ENCODE assay signal across 16 cellular contexts in the genomic region with DNA sequence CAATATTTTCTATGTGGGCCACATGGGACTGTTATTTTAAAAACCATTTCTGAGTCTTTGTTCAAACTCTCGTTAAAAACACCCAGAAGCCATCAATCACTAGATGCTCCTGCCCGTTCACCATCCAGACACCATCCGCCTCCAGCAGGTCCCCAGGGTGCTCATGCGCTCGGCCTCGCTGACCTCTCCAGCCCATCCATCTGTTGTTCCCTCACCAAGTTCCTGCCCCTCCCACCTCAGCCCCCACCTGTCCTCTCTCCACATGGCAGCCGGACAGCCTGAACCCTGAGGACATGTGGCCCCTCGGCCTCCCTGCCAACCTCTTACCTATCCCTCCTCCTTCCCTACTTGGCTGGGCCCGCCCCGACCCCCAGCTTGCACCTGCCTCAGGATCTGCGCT.
"Had no signal": no experiment of that assay in that cellular context is flagged by ENCODE, and none has a peak within 500 bp of the region (broad histone marks: within the 10 kb centered on the region; RNA-seq: fewer than 3 reads in every experiment).

No MANE protein-coding gene starts in this region.

- ATAC-seq: activated CD4-positive, CD25-positive, alpha-beta regulatory T cell treated with anti-CD3 and anti-CD28 coated beads, Interleukin-2, amount 50 U/mL, for 24 hours; natural killer cell treated with Interleukin-12 subunit alpha and Interleukin-12 subunit beta and Interleukin-15 and Interleukin-18, amount 100 ng/mL, for 72 hours had no signal

- H3K4me3 Mint-ChIP-seq: dendritic cell treated with granulocyte-macrophage colony-stimulating factor and Interleukin-4, amounts not matched to agents 40 ng/mL and 50 ng/mL, for 4 days; mesothelial cell of epicardium; natural killer cell treated with Interleukin-12 subunit alpha and Interleukin-12 subunit beta and Interleukin-15 and Interleukin-18, amount 100 ng/mL, for 72 hours; stimulated activated naive CD8-positive, alpha-beta T cell treated with anti-CD3 and anti-CD28 coated beads, Interleukin-15, Interleukin-2, amounts not matched to agents 100 ng/mL and 50 ng/mL, for 24 hours had no signal

- H3K4me1 Mint-ChIP-seq: mesothelial cell of epicardium had no signal

- H3K9me3 ChIP-seq: esophagus muscularis mucosa, suprapubic skin, vagina had no signal

- H3K27me3 Mint-ChIP-seq: dendritic cell treated with granulocyte-macrophage colony-stimulating factor and Interleukin-4, amounts not matched to agents 40 ng/mL and 50 ng/mL, for 4 days; natural killer cell treated with Interleukin-12 subunit alpha and Interleukin-12 subunit beta and Interleukin-15 and Interleukin-18, amount 100 ng/mL, for 72 hours; stimulated activated naive CD8-positive, alpha-beta T cell treated with anti-CD3 and anti-CD28 coated beads, Interleukin-15, Interleukin-2, amounts not matched to agents 100 ng/mL and 50 ng/mL, for 24 hours had no signal

- H3K27ac ChIP-seq: esophagus muscularis mucosa, suprapubic skin, vagina had no signal

- H3K4me3 ChIP-seq: esophagus muscularis mucosa, lung, suprapubic skin, vagina had no signal

- H3K27me3 ChIP-seq: esophagus muscularis mucosa, suprapubic skin, vagina had no signal

- DNase-seq: aorta; effector CD8-positive, alpha-beta T cell; occipital lobe; posterior cingulate gyrus; stimulated activated CD4-positive, alpha-beta T cell treated with anti-CD3 and anti-CD28 coated beads, Interleukin-2, amount 100 ng/mL, for 24 hours; trophoblast cell had no signal

- H3K4me1 ChIP-seq: suprapubic skin, vagina had no signal

- H3K27ac Mint-ChIP-seq: dendritic cell treated with granulocyte-macrophage colony-stimulating factor and Interleukin-4, amounts not matched to agents 40 ng/mL and 50 ng/mL, for 4 days; mesothelial cell of epicardium; natural killer cell treated with Interleukin-12 subunit alpha and Interleukin-12 subunit beta and Interleukin-15 and Interleukin-18, amount 100 ng/mL, for 72 hours; stimulated activated naive CD8-positive, alpha-beta T cell treated with anti-CD3 and anti-CD28 coated beads, Interleukin-15, Interleukin-2, amounts not matched to agents 100 ng/mL and 50 ng/mL, for 24 hours had no signal

- FAIRE-seq: endothelial cell of umbilical vein had no signal

- H3K9me3 Mint-ChIP-seq: dendritic cell treated with granulocyte-macrophage colony-stimulating factor and Interleukin-4, amounts not matched to agents 40 ng/mL and 50 ng/mL, for 4 days; mesothelial cell of epicardium; natural killer cell treated with Interleukin-12 subunit alpha and Interleukin-12 subunit beta and Interleukin-15 and Interleukin-18, amount 100 ng/mL, for 72 hours; stimulated activated naive CD8-positive, alpha-beta T cell treated with anti-CD3 and anti-CD28 coated beads, Interleukin-15, Interleukin-2, amounts not matched to agents 100 ng/mL and 50 ng/mL, for 24 hours had no signal
